In the genomic region with DNA sequence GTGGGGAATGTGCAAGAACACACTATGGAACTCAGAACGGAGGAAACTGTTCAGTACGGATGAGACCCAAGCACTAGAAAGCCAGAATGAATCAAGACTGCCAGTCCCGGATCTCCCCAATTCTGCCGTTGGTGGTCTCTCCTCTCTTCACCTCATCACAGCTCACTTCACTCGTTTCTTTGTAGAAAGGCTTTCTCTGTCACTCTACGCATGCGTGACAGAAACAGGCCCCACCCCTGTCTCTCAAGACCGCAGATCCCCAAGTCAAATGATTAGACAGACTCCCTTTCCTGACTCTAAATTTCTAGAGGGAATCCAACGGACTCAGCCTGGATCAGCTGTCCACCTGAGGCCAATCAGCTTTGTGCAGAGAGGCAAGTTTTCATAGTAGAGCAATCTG, we compare ENCODE assay signal across 2 cellular contexts.
A peak's percentile ranks its signal among the peaks of the same experiment; 100 is the strongest.
TF ChIP-seq lines count a peak whose summit lies in the region.

No MANE protein-coding gene starts in this region.

TF ChIP-seq in K562, 482 proteins besides CTCF, POLR2A, EP300 and RAD21:
- TF ChIP-seq, protein P1, sequence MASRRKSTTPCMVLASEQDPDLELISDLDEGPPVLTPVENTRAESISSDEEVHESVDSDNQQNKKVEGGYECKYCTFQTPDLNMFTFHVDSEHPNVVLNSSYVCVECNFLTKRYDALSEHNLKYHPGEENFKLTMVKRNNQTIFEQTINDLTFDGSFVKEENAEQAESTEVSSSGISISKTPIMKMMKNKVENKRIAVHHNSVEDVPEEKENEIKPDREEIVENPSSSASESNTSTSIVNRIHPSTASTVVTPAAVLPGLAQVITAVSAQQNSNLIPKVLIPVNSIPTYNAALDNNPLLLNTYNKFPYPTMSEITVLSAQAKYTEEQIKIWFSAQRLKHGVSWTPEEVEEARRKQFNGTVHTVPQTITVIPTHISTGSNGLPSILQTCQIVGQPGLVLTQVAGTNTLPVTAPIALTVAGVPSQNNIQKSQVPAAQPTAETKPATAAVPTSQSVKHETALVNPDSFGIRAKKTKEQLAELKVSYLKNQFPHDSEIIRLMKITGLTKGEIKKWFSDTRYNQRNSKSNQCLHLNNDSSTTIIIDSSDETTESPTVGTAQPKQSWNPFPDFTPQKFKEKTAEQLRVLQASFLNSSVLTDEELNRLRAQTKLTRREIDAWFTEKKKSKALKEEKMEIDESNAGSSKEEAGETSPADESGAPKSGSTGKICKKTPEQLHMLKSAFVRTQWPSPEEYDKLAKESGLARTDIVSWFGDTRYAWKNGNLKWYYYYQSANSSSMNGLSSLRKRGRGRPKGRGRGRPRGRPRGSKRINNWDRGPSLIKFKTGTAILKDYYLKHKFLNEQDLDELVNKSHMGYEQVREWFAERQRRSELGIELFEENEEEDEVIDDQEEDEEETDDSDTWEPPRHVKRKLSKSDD (conservative IDR thresholded peaks at IDR 0.05; ENCODE audit: low read length): no peak
- TF ChIP-seq, protein P2, sequence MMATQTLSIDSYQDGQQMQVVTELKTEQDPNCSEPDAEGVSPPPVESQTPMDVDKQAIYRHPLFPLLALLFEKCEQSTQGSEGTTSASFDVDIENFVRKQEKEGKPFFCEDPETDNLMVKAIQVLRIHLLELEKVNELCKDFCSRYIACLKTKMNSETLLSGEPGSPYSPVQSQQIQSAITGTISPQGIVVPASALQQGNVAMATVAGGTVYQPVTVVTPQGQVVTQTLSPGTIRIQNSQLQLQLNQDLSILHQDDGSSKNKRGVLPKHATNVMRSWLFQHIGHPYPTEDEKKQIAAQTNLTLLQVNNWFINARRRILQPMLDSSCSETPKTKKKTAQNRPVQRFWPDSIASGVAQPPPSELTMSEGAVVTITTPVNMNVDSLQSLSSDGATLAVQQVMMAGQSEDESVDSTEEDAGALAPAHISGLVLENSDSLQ (IDR thresholded peaks at IDR 0.05): 0 out of 2 replicates have a peak, but pooled peaks have one; percentile 19
- peak; percentile 89 to 91 for TF ChIP-seq NRF1 (conservative IDR thresholded peaks at IDR 0.05 in 1 of 2, IDR thresholded peaks at IDR 0.05 in 1 of 2)
- TF ChIP-seq MEIS2 (IDR thresholded peaks at IDR 0.05; ENCODE audit: partially characterized antibody): peak; percentile 4

TF ChIP-seq in H1, 55 proteins besides CTCF, POLR2A, EP300 and RAD21:
- TF ChIP-seq SIN3A (conservative IDR thresholded peaks at IDR 0.05 in 1 of 2, IDR thresholded peaks at IDR 0.05 in 1 of 2; ENCODE audit: low read depth in 1 of 2, low read length in 2 of 2): no peak
- no peak for TF ChIP-seq TAF7 (optimal IDR thresholded peaks at IDR 0.05; ENCODE audit: borderline replicate concordance, low read depth, low read length)
- TF ChIP-seq YY1 (IDR thresholded peaks at IDR 0.05; ENCODE audit: low read depth, low read length): no peak
- TF ChIP-seq SUZ12 (IDR thresholded peaks at IDR 0.05; ENCODE audit: low read length): no peak
- TF ChIP-seq JUN (IDR thresholded peaks at IDR 0.05; ENCODE audit: low read depth, low read length): no peak
- no peak for TF ChIP-seq ZNF274 (IDR thresholded peaks at IDR 0.05; ENCODE audit: borderline replicate concordance, extremely low read depth, low read length)
- no peak for TF ChIP-seq KDM5A (IDR thresholded peaks at IDR 0.05; ENCODE audit: low read length)
- TF ChIP-seq, protein P3, sequence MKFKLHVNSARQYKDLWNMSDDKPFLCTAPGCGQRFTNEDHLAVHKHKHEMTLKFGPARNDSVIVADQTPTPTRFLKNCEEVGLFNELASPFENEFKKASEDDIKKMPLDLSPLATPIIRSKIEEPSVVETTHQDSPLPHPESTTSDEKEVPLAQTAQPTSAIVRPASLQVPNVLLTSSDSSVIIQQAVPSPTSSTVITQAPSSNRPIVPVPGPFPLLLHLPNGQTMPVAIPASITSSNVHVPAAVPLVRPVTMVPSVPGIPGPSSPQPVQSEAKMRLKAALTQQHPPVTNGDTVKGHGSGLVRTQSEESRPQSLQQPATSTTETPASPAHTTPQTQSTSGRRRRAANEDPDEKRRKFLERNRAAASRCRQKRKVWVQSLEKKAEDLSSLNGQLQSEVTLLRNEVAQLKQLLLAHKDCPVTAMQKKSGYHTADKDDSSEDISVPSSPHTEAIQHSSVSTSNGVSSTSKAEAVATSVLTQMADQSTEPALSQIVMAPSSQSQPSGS (IDR thresholded peaks at IDR 0.05; ENCODE audit: low read length): no peak
- TF ChIP-seq, protein P4, sequence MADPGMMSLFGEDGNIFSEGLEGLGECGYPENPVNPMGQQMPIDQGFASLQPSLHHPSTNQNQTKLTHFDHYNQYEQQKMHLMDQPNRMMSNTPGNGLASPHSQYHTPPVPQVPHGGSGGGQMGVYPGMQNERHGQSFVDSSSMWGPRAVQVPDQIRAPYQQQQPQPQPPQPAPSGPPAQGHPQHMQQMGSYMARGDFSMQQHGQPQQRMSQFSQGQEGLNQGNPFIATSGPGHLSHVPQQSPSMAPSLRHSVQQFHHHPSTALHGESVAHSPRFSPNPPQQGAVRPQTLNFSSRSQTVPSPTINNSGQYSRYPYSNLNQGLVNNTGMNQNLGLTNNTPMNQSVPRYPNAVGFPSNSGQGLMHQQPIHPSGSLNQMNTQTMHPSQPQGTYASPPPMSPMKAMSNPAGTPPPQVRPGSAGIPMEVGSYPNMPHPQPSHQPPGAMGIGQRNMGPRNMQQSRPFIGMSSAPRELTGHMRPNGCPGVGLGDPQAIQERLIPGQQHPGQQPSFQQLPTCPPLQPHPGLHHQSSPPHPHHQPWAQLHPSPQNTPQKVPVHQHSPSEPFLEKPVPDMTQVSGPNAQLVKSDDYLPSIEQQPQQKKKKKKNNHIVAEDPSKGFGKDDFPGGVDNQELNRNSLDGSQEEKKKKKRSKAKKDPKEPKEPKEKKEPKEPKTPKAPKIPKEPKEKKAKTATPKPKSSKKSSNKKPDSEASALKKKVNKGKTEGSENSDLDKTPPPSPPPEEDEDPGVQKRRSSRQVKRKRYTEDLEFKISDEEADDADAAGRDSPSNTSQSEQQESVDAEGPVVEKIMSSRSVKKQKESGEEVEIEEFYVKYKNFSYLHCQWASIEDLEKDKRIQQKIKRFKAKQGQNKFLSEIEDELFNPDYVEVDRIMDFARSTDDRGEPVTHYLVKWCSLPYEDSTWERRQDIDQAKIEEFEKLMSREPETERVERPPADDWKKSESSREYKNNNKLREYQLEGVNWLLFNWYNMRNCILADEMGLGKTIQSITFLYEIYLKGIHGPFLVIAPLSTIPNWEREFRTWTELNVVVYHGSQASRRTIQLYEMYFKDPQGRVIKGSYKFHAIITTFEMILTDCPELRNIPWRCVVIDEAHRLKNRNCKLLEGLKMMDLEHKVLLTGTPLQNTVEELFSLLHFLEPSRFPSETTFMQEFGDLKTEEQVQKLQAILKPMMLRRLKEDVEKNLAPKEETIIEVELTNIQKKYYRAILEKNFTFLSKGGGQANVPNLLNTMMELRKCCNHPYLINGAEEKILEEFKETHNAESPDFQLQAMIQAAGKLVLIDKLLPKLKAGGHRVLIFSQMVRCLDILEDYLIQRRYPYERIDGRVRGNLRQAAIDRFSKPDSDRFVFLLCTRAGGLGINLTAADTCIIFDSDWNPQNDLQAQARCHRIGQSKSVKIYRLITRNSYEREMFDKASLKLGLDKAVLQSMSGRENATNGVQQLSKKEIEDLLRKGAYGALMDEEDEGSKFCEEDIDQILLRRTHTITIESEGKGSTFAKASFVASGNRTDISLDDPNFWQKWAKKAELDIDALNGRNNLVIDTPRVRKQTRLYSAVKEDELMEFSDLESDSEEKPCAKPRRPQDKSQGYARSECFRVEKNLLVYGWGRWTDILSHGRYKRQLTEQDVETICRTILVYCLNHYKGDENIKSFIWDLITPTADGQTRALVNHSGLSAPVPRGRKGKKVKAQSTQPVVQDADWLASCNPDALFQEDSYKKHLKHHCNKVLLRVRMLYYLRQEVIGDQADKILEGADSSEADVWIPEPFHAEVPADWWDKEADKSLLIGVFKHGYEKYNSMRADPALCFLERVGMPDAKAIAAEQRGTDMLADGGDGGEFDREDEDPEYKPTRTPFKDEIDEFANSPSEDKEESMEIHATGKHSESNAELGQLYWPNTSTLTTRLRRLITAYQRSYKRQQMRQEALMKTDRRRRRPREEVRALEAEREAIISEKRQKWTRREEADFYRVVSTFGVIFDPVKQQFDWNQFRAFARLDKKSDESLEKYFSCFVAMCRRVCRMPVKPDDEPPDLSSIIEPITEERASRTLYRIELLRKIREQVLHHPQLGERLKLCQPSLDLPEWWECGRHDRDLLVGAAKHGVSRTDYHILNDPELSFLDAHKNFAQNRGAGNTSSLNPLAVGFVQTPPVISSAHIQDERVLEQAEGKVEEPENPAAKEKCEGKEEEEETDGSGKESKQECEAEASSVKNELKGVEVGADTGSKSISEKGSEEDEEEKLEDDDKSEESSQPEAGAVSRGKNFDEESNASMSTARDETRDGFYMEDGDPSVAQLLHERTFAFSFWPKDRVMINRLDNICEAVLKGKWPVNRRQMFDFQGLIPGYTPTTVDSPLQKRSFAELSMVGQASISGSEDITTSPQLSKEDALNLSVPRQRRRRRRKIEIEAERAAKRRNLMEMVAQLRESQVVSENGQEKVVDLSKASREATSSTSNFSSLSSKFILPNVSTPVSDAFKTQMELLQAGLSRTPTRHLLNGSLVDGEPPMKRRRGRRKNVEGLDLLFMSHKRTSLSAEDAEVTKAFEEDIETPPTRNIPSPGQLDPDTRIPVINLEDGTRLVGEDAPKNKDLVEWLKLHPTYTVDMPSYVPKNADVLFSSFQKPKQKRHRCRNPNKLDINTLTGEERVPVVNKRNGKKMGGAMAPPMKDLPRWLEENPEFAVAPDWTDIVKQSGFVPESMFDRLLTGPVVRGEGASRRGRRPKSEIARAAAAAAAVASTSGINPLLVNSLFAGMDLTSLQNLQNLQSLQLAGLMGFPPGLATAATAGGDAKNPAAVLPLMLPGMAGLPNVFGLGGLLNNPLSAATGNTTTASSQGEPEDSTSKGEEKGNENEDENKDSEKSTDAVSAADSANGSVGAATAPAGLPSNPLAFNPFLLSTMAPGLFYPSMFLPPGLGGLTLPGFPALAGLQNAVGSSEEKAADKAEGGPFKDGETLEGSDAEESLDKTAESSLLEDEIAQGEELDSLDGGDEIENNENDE (IDR thresholded peaks at IDR 0.05; ENCODE audit: insufficient replicate concordance, low read length): no peak
- no peak for TF ChIP-seq SP2 (IDR thresholded peaks at IDR 0.05; ENCODE audit: low read length)
